In the genomic region with DNA sequence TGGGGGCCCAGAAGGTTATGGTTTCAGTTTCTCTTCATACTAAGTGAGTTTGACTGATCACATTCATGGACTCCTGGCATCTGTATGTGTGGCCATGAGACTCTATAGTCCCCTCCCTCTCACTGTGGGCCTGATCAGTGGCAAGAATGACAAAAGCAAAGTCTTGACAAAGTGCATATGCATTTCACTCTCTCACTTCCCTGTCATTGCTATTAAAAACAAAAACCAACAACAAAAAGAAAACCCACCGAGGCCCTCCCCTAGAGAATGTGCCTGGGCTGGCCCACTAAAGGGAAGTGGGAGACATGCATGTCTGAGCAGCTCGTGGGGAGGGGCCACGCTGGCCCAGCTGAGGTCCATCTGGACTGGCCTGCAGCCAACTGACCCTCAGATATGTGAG, we compare ENCODE assay signal across 1 cellular context.
TF ChIP-seq lines count a peak whose summit lies in the region.

No MANE protein-coding gene starts in this region.

TF ChIP-seq in GM12878, 131 proteins besides CTCF, POLR2A, EP300 and RAD21 (continued from another document and continues in another):
- TF ChIP-seq, protein P1, sequence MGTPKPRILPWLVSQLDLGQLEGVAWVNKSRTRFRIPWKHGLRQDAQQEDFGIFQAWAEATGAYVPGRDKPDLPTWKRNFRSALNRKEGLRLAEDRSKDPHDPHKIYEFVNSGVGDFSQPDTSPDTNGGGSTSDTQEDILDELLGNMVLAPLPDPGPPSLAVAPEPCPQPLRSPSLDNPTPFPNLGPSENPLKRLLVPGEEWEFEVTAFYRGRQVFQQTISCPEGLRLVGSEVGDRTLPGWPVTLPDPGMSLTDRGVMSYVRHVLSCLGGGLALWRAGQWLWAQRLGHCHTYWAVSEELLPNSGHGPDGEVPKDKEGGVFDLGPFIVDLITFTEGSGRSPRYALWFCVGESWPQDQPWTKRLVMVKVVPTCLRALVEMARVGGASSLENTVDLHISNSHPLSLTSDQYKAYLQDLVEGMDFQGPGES (IDR thresholded peaks at IDR 0.05): no peak
- no peak for TF ChIP-seq SIN3A (IDR thresholded peaks at IDR 0.05; ENCODE audit: low read depth, low read length)
- no peak for TF ChIP-seq CBFB (IDR thresholded peaks at IDR 0.05; ENCODE audit: low read depth)
- TF ChIP-seq, protein P2, sequence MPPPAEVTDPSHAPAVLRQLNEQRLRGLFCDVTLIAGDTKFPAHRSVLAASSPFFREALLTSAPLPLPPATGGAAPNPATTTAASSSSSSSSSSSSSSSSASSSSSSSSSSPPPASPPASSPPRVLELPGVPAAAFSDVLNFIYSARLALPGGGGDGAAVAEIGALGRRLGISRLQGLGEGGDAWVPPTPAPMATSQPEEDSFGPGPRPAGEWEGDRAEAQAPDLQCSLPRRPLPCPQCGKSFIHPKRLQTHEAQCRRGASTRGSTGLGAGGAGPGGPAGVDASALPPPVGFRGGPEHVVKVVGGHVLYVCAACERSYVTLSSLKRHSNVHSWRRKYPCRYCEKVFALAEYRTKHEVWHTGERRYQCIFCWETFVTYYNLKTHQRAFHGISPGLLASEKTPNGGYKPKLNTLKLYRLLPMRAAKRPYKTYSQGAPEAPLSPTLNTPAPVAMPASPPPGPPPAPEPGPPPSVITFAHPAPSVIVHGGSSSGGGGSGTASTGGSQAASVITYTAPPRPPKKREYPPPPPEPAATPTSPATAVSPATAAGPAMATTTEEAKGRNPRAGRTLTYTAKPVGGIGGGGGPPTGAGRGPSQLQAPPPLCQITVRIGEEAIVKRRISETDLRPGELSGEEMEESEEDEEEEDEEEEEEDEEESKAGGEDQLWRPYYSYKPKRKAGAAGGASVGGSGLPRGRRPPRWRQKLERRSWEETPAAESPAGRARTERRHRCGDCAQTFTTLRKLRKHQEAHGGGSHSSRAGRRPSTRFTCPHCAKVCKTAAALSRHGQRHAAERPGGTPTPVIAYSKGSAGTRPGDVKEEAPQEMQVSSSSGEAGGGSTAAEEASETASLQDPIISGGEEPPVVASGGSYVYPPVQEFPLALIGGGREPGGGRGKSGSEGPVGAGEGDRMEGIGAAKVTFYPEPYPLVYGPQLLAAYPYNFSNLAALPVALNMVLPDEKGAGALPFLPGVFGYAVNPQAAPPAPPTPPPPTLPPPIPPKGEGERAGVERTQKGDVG (CRISPR knock-in tag; IDR thresholded peaks at IDR 0.05): no peak
- TF ChIP-seq ZNF217 (IDR thresholded peaks at IDR 0.05): no peak
- TF ChIP-seq STAT3 (IDR thresholded peaks at IDR 0.05; ENCODE audit: low read depth, low read length): no peak
- no peak for TF ChIP-seq MEF2B (IDR thresholded peaks at IDR 0.05; ENCODE audit: partially characterized antibody, poor library complexity, severe bottlenecking)
- TF ChIP-seq, protein P3, sequence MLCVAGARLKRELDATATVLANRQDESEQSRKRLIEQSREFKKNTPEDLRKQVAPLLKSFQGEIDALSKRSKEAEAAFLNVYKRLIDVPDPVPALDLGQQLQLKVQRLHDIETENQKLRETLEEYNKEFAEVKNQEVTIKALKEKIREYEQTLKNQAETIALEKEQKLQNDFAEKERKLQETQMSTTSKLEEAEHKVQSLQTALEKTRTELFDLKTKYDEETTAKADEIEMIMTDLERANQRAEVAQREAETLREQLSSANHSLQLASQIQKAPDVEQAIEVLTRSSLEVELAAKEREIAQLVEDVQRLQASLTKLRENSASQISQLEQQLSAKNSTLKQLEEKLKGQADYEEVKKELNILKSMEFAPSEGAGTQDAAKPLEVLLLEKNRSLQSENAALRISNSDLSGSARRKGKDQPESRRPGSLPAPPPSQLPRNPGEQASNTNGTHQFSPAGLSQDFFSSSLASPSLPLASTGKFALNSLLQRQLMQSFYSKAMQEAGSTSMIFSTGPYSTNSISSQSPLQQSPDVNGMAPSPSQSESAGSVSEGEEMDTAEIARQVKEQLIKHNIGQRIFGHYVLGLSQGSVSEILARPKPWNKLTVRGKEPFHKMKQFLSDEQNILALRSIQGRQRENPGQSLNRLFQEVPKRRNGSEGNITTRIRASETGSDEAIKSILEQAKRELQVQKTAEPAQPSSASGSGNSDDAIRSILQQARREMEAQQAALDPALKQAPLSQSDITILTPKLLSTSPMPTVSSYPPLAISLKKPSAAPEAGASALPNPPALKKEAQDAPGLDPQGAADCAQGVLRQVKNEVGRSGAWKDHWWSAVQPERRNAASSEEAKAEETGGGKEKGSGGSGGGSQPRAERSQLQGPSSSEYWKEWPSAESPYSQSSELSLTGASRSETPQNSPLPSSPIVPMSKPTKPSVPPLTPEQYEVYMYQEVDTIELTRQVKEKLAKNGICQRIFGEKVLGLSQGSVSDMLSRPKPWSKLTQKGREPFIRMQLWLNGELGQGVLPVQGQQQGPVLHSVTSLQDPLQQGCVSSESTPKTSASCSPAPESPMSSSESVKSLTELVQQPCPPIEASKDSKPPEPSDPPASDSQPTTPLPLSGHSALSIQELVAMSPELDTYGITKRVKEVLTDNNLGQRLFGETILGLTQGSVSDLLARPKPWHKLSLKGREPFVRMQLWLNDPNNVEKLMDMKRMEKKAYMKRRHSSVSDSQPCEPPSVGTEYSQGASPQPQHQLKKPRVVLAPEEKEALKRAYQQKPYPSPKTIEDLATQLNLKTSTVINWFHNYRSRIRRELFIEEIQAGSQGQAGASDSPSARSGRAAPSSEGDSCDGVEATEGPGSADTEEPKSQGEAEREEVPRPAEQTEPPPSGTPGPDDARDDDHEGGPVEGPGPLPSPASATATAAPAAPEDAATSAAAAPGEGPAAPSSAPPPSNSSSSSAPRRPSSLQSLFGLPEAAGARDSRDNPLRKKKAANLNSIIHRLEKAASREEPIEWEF (IDR thresholded peaks at IDR 0.05; ENCODE audit: insufficient replicate concordance, low read depth, low read length): no peak
- no peak for TF ChIP-seq EZH2 (IDR thresholded peaks at IDR 0.05; ENCODE audit: borderline replicate concordance, control insufficient read depth, low read depth, low read length)
- peak; percentile 87; the same call in 1 of the 2 replicates for TF ChIP-seq SPI1 (IDR thresholded peaks at IDR 0.05; ENCODE audit: borderline replicate concordance, insufficient read depth, low read depth, low read length)
- no peak for TF ChIP-seq ZNF384 (IDR thresholded peaks at IDR 0.05; ENCODE audit: borderline replicate concordance, low read depth, low read length)
- TF ChIP-seq, protein P4, sequence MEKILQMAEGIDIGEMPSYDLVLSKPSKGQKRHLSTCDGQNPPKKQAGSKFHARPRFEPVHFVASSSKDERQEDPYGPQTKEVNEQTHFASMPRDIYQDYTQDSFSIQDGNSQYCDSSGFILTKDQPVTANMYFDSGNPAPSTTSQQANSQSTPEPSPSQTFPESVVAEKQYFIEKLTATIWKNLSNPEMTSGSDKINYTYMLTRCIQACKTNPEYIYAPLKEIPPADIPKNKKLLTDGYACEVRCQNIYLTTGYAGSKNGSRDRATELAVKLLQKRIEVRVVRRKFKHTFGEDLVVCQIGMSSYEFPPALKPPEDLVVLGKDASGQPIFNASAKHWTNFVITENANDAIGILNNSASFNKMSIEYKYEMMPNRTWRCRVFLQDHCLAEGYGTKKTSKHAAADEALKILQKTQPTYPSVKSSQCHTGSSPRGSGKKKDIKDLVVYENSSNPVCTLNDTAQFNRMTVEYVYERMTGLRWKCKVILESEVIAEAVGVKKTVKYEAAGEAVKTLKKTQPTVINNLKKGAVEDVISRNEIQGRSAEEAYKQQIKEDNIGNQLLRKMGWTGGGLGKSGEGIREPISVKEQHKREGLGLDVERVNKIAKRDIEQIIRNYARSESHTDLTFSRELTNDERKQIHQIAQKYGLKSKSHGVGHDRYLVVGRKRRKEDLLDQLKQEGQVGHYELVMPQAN (conservative IDR thresholded peaks at IDR 0.05): no peak
- no peak for TF ChIP-seq RB1 (IDR thresholded peaks at IDR 0.05; ENCODE audit: borderline replicate concordance)
- TF ChIP-seq IKZF2 (IDR thresholded peaks at IDR 0.05): peak; percentile 15 to 32; a peak in 2 of 4 replicates
- TF ChIP-seq ZZZ3 (IDR thresholded peaks at IDR 0.05; ENCODE audit: control insufficient read depth, insufficient read length, low read depth): no peak
- peak; percentile 38; the same call in 1 of the 2 replicates for TF ChIP-seq RUNX3 (IDR thresholded peaks at IDR 0.05; ENCODE audit: low read length)
- no peak for TF ChIP-seq BRCA1 (IDR thresholded peaks at IDR 0.05; ENCODE audit: low read depth, low read length)
- no peak for TF ChIP-seq SRF (IDR thresholded peaks at IDR 0.05; ENCODE audit: low read depth in 2 of 2, low read length in 2 of 2)
- TF ChIP-seq ZNF274 (IDR thresholded peaks at IDR 0.05; ENCODE audit: insufficient read depth, insufficient read length): no peak
- TF ChIP-seq, protein P5, sequence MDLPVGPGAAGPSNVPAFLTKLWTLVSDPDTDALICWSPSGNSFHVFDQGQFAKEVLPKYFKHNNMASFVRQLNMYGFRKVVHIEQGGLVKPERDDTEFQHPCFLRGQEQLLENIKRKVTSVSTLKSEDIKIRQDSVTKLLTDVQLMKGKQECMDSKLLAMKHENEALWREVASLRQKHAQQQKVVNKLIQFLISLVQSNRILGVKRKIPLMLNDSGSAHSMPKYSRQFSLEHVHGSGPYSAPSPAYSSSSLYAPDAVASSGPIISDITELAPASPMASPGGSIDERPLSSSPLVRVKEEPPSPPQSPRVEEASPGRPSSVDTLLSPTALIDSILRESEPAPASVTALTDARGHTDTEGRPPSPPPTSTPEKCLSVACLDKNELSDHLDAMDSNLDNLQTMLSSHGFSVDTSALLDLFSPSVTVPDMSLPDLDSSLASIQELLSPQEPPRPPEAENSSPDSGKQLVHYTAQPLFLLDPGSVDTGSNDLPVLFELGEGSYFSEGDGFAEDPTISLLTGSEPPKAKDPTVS (IDR thresholded peaks at IDR 0.05; ENCODE audit: low read depth, low read length): no peak
- TF ChIP-seq, protein P6, sequence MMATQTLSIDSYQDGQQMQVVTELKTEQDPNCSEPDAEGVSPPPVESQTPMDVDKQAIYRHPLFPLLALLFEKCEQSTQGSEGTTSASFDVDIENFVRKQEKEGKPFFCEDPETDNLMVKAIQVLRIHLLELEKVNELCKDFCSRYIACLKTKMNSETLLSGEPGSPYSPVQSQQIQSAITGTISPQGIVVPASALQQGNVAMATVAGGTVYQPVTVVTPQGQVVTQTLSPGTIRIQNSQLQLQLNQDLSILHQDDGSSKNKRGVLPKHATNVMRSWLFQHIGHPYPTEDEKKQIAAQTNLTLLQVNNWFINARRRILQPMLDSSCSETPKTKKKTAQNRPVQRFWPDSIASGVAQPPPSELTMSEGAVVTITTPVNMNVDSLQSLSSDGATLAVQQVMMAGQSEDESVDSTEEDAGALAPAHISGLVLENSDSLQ (IDR thresholded peaks at IDR 0.05): no peak
- no peak for TF ChIP-seq MTA3 (IDR thresholded peaks at IDR 0.05; ENCODE audit: borderline replicate concordance, low read length)
- no peak for TF ChIP-seq NR2F1 (conservative IDR thresholded peaks at IDR 0.05)
- no peak for TF ChIP-seq SIX5 (IDR thresholded peaks at IDR 0.05; ENCODE audit: low read depth, low read length, severe bottlenecking)
- no peak for TF ChIP-seq STAT1 (conservative IDR thresholded peaks at IDR 0.05)
- no peak for TF ChIP-seq KAT2A (conservative IDR thresholded peaks at IDR 0.05; ENCODE audit: control insufficient read depth, low read depth, low read length)
- no peak for TF ChIP-seq RBBP5 (conservative IDR thresholded peaks at IDR 0.05)
- TF ChIP-seq SMARCA5 (IDR thresholded peaks at IDR 0.05): no peak
- TF ChIP-seq, protein P7, sequence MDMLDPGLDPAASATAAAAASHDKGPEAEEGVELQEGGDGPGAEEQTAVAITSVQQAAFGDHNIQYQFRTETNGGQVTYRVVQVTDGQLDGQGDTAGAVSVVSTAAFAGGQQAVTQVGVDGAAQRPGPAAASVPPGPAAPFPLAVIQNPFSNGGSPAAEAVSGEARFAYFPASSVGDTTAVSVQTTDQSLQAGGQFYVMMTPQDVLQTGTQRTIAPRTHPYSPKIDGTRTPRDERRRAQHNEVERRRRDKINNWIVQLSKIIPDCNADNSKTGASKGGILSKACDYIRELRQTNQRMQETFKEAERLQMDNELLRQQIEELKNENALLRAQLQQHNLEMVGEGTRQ (IDR thresholded peaks at IDR 0.05; ENCODE audit: borderline replicate concordance, low read depth, low read length): no peak
- 0 out of 2 replicates have a peak, but pooled peaks have one; percentile 15 for TF ChIP-seq IKZF1 (conservative IDR thresholded peaks at IDR 0.05)
- TF ChIP-seq, protein P8, sequence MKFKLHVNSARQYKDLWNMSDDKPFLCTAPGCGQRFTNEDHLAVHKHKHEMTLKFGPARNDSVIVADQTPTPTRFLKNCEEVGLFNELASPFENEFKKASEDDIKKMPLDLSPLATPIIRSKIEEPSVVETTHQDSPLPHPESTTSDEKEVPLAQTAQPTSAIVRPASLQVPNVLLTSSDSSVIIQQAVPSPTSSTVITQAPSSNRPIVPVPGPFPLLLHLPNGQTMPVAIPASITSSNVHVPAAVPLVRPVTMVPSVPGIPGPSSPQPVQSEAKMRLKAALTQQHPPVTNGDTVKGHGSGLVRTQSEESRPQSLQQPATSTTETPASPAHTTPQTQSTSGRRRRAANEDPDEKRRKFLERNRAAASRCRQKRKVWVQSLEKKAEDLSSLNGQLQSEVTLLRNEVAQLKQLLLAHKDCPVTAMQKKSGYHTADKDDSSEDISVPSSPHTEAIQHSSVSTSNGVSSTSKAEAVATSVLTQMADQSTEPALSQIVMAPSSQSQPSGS (IDR thresholded peaks at IDR 0.05; ENCODE audit: low read length): no peak
- TF ChIP-seq, protein P9, sequence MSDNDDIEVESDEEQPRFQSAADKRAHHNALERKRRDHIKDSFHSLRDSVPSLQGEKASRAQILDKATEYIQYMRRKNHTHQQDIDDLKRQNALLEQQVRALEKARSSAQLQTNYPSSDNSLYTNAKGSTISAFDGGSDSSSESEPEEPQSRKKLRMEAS (IDR thresholded peaks at IDR 0.05; ENCODE audit: low read depth, low read length): no peak
- no peak for TF ChIP-seq TARDBP (IDR thresholded peaks at IDR 0.05; ENCODE audit: borderline replicate concordance)
- TF ChIP-seq CHD4 (IDR thresholded peaks at IDR 0.05): no peak
- TF ChIP-seq, protein P10, sequence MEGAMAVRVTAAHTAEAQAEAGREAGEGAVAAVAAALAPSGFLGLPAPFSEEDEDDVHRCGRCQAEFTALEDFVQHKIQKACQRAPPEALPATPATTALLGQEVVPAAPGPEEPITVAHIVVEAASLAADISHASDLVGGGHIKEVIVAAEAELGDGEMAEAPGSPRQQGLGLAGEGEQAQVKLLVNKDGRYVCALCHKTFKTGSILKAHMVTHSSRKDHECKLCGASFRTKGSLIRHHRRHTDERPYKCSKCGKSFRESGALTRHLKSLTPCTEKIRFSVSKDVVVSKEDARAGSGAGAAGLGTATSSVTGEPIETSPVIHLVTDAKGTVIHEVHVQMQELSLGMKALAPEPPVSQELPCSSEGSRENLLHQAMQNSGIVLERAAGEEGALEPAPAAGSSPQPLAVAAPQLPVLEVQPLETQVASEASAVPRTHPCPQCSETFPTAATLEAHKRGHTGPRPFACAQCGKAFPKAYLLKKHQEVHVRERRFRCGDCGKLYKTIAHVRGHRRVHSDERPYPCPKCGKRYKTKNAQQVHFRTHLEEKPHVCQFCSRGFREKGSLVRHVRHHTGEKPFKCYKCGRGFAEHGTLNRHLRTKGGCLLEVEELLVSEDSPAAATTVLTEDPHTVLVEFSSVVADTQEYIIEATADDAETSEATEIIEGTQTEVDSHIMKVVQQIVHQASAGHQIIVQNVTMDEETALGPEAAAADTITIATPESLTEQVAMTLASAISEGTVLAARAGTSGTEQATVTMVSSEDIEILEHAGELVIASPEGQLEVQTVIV (IDR thresholded peaks at IDR 0.05; ENCODE audit: borderline replicate concordance, partially characterized antibody): no peak
- TF ChIP-seq YY1 (IDR thresholded peaks at IDR 0.05; ENCODE audit: low read depth, low read length): no peak
- TF ChIP-seq BMI1 (IDR thresholded peaks at IDR 0.05; ENCODE audit: borderline replicate concordance): no peak
- no peak for TF ChIP-seq SUPT20H (IDR thresholded peaks at IDR 0.05; ENCODE audit: borderline replicate concordance, control insufficient read depth, low read depth, low read length)
- TF ChIP-seq CBX3 (IDR thresholded peaks at IDR 0.05; ENCODE audit: borderline replicate concordance, low read depth): no peak
- no peak for TF ChIP-seq TCF3 (IDR thresholded peaks at IDR 0.05; ENCODE audit: borderline replicate concordance, insufficient read depth, low read depth, low read length)
- no peak for TF ChIP-seq EED (IDR thresholded peaks at IDR 0.05; ENCODE audit: low read depth)
